In genomic region chr13:34777914-34778303, GRCh38 we compare ENCODE assay signal across 1 cellular context.
TF ChIP-seq lines count a peak whose summit lies in the region.

No MANE protein-coding gene starts in this region.

TF ChIP-seq in GM23338, 12 proteins besides CTCF, POLR2A, EP300 and RAD21 (continued from another document):
- TF ChIP-seq ZNF462 (CRISPR knock-in tag; IDR thresholded peaks at IDR 0.05) = no peak
- no peak for TF ChIP-seq ZNF114 (CRISPR knock-in tag; IDR thresholded peaks at IDR 0.05)
- no peak for TF ChIP-seq REST (IDR thresholded peaks at IDR 0.05; ENCODE audit: unreplicated experiment)
- TF ChIP-seq STAT1 (IDR thresholded peaks at IDR 0.05; ENCODE audit: unreplicated experiment) = no peak
- TF ChIP-seq EZH2phosphoT487 (IDR thresholded peaks at IDR 0.05; ENCODE audit: unreplicated experiment) = no peak
- no peak for TF ChIP-seq EZH2 (IDR thresholded peaks at IDR 0.05; ENCODE audit: low read depth, unreplicated experiment)
